Comparison of ENCODE assay signal across 8 cellular contexts in the genomic region with DNA sequence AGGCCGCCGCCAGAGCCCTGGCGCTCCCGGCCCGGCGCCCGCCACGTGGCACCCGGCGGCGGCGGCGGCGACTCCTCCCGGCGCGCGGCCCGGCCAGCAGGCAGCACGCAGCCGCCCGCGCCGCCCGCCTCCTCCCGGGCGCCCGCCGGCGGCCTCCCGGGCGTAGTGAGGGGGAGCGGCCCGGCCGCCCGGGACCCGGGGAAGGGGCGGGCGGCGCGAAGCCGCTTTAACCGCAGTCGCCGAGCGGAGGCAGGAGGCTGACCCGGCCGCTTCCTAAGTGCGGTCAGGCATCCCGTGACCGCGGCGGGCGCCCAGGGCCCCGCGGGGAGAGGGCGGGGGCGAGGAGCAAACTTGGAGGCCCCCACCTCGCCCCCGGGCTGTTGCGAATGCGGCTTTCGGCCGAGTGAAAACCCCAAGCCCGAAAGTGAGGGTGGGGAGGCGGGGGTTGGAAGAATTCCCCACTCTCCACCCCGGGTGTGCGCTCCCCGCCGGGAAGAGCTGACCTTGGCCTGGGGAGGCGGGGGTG. TPM values are rescaled to one million over a fixed set of nuclear protein-coding genes. Genes with fewer than 3 reads are reported as not detected.
DNase-seq lines count a peak whose midpoint lies in the region; ATAC-seq and TF ChIP-seq lines count a peak whose summit lies in the region.

No MANE protein-coding gene starts in this region.

- peak overlapping the region; percentile 61 for H3K4me3 ChIP-seq in Caco-2 (ENCODE audit: low read depth, low read length)

- CTCF ChIA-PET in Caco-2 (lab: Charles Lee), result interaction anchor here (0.5 to 3.0 kb wide), 12 partner anchors 9 to 468 kb away, joined by 3 to 23 read pairs (median 4); no protein-coding TSS in a partner anchor

- ATAC-seq in GM21529 (IDR thresholded peaks at IDR 0.05; ENCODE audit: unreplicated experiment), result peak; percentile 16

- peaks cover 40% of the 10 kb centered on the region for H3K4me1 ChIP-seq in Caco-2

- H3K27ac Mint-ChIP-seq in Caco-2 (ENCODE audit: unreplicated experiment), result peak overlapping the region; percentile 95

- in situ Hi-C loops in KBM-7 (cut with MboI; ENCODE audit: low pct_unique_long_range_greater_than_20kb, low sequenced_read_pairs), result no loop called here

- H3K27me3 Mint-ChIP-seq in Caco-2 (ENCODE audit: insufficient read depth, unreplicated experiment), result no peaks in the 10 kb centered on the region

- H3K4me3 Mint-ChIP-seq in Caco-2 (ENCODE audit: unreplicated experiment), result peak overlapping the region; percentile 91

- H3K27me3 ChIP-seq in Caco-2 (replicated peaks; ENCODE audit: control insufficient read depth, insufficient read depth, low read length), result no peaks in the 10 kb centered on the region

- intact Hi-C loops in Caco-2 (cut with micrococcal nuclease; ENCODE audit: unreplicated experiment), result loop anchor here (2.0 kb wide), 3 partner anchors 63 to 469 kb away; no protein-coding TSS in a partner anchor

- H3K27ac ChIP-seq in VCaP, result peak overlapping the region; percentile 97

- TF ChIP-seq CTCF in Caco-2 (IDR thresholded peaks at IDR 0.05; ENCODE audit: insufficient read depth in 1 of 2, low read depth in 1 of 2, low read length in 1 of 2, severe bottlenecking in 1 of 2, unreplicated experiment in 1 of 2) (no peak), VCaP (conservative IDR thresholded peaks at IDR 0.05) (no peak; the same call in 1 of the 2 replicates)

- peaks cover 7% of the 10 kb centered on the region for H3K36me3 ChIP-seq in Caco-2 (ENCODE audit: control insufficient read depth, insufficient read depth, low read length)

- DNase-seq in Caco-2 (peak in 1 of 2 experiments; percentile 92), KBM-7 (peak; percentile 74), dedifferentiated amniotic fluid mesenchymal stem cell (ENCODE audit: extremely low spot score) (peak; percentile 42), left kidney (ENCODE audit: low read depth, low spot score) (peak; percentile 94), amniotic stem cell (lab: John Stamatoyannopoulos, UW) (no peak)
- peak; percentile 50 for DNase-seq in stimulated activated CD4-positive, alpha-beta T cell treated with anti-CD3 and anti-CD28 coated beads, Interleukin-4, amount 100 ng/mL, for 24 hours

- no peaks in the 10 kb centered on the region for H3K9me3 ChIP-seq in Caco-2

- POLR2A ChIA-PET in Caco-2 (lab: Charles Lee), result interaction anchor here (0.5 to 3.0 kb wide), 18 partner anchors 10 to 353 kb away, joined by 3 to 25 read pairs (median 8); no protein-coding TSS in a partner anchor

- peaks cover 65% of the 10 kb centered on the region for H3K36me3 Mint-ChIP-seq in Caco-2 (ENCODE audit: insufficient read depth, unreplicated experiment)

- BruUV-seq in Caco-2 (replicated peaks; lab: Mats Ljungman, UMichigan), result no TSS peak

- H3K9me3 Mint-ChIP-seq in Caco-2 (ENCODE audit: unreplicated experiment), result no peaks in the 10 kb centered on the region

- H3K4me1 Mint-ChIP-seq in Caco-2 (ENCODE audit: low read depth, unreplicated experiment), result peaks cover 28% of the 10 kb centered on the region

RNA-seq across cellular contexts. Expression of gene HES1, which starts 1.7 kb away (rescaled TPM):
- 123 and 128 TPM in 2 replicates for total RNA-seq in Caco-2 (2022)
